In genomic region chr13:54852831-54853230, GRCh38 we compare ENCODE assay signal across 18 cellular contexts.
DNase-seq lines count a peak whose midpoint lies in the region; ATAC-seq lines count a peak whose summit lies in the region.
"Had no signal": no experiment of that assay in that cellular context is flagged by ENCODE, and none has a peak within 500 bp of the region (broad histone marks: within the 10 kb centered on the region; RNA-seq: fewer than 3 reads in every experiment).

No MANE protein-coding gene starts in this region.

- DNase-seq in AML-193 (lab: John Stamatoyannopoulos, UW) (peak; percentile 10 to 25), Kasumi-1 (lab: John Stamatoyannopoulos, UW) (peak; percentile 52 to 65), NOMO-1 (lab: John Stamatoyannopoulos, UW; ENCODE audit: unreplicated experiment in 2 of 2) (peak; percentile 70 to 89), SKM-1 treated with dmso at 0.1 percent for 144 hours (lab: John Stamatoyannopoulos, UW; ENCODE audit: unreplicated experiment) (peak; percentile 52), NCI-H446 treated with DMSO at 0.1 percent for 48 hours (lab: John Stamatoyannopoulos, UW) (no peak)
- DNase-seq in effector CD8-positive, alpha-beta T cell (lab: John Stamatoyannopoulos, UW) = no peak
- DNase-seq: CD8-positive, alpha-beta T cell; GF-D8; IMR-90; Karpas-422; NCI-H1048; NCI-H2081 treated with DMSO at 0.1 percent for 48 hours; NCI-H446; NCI-H774; Right ventricle myocardium superior had no signal

- ATAC-seq in GM18520 (IDR thresholded peaks at IDR 0.05; ENCODE audit: unreplicated experiment) = no peak
- ATAC-seq in GM19023 (IDR thresholded peaks at IDR 0.05; ENCODE audit: unreplicated experiment) = no peak
- ATAC-seq: CD8-positive, alpha-beta T cell; SK-N-SH treated with all-trans-retinoic acid at 6 μM for 48 hours had no signal

Comparison
In these comparisons a context has a peak if more than half of its experiments do, and no peak if none do; other contexts are left out.
1. DNase-seq: peak in AML-193 (2 of 2), Kasumi-1 (2 of 2), NOMO-1 (2 of 2) and SKM-1 treated with dmso at 0.1 percent for 144 hours (single experiment); none in effector CD8-positive, alpha-beta T cell (single experiment) and NCI-H446 treated with DMSO at 0.1 percent for 48 hours (single experiment).